ENCODE assay signal across 8 cellular contexts in genomic region chr1:201154389-201155165, GRCh38. TPM values are rescaled to one million over a fixed set of nuclear protein-coding genes. Genes with fewer than 3 reads are reported as not detected.
DNase-seq lines count a peak whose midpoint lies in the region; ATAC-seq and TF ChIP-seq lines count a peak whose summit lies in the region.

TMEM9 (minus strand) TSS chr1:201154474; CDS start chr1:201153923, 551 bp downstream.

- CTCF ChIA-PET in GM10248 (lab: Yijun Ruan, JAX) = interaction anchor here (0.8 to 2.2 kb wide), 10 partner anchors 11 to 183 kb away, joined by 3 to 8 read pairs (median 4); no protein-coding TSS in a partner anchor

- H3K9me3 Mint-ChIP-seq in activated naive CD8-positive, alpha-beta T cell treated with anti-CD3 and anti-CD28 coated beads, Interleukin-2, amount 10 ng/mL, durations not matched to agents 7 days and 5 days = no peaks in the 10 kb centered on the region
- H3K9me3 Mint-ChIP-seq in osteocyte (ENCODE audit: unreplicated experiment) = no peaks in the 10 kb centered on the region

- ATAC-seq in HG02798 (IDR thresholded peaks at IDR 0.05; ENCODE audit: poor library complexity, unreplicated experiment) = peak; percentile 98
- ATAC-seq in activated naive CD8-positive, alpha-beta T cell treated with anti-CD3 and anti-CD28 coated beads, Interleukin-2, amount 10 ng/mL, durations not matched to agents 7 days and 5 days (ENCODE audit: low read depth) = peak; percentile 93
- ATAC-seq in thoracic aorta (ENCODE audit: insufficient number of reproducible peaks, low FRiP score, low read depth) = peak; percentile 90

- H3K4me1 Mint-ChIP-seq in activated naive CD8-positive, alpha-beta T cell treated with anti-CD3 and anti-CD28 coated beads, Interleukin-2, amount 10 ng/mL, durations not matched to agents 7 days and 5 days = peaks cover 11% of the 10 kb centered on the region
- peaks cover 19% of the 10 kb centered on the region for H3K4me1 Mint-ChIP-seq in osteocyte (ENCODE audit: unreplicated experiment)

- no peaks in the 10 kb centered on the region for H3K36me3 ChIP-seq in thoracic aorta

- H3K4me3 ChIP-seq in thoracic aorta = peak within 1 kb of the TSS; percentile 86

- intact Hi-C loops in head of caudate nucleus (cut with DNase I) = loop anchor here (2.0 kb wide), 1 partner anchor 16 kb away; no protein-coding TSS in a partner anchor

- peaks cover 4% of the 10 kb centered on the region for H3K36me3 Mint-ChIP-seq in activated naive CD8-positive, alpha-beta T cell treated with anti-CD3 and anti-CD28 coated beads, Interleukin-2, amount 10 ng/mL, durations not matched to agents 7 days and 5 days
- H3K36me3 Mint-ChIP-seq in osteocyte (ENCODE audit: unreplicated experiment) = peaks cover 9% of the 10 kb centered on the region

- H3K4me3 Mint-ChIP-seq in activated naive CD8-positive, alpha-beta T cell treated with anti-CD3 and anti-CD28 coated beads, Interleukin-2, amount 10 ng/mL, durations not matched to agents 7 days and 5 days = peak within 1 kb of the TSS; percentile 91
- H3K4me3 Mint-ChIP-seq in osteocyte (ENCODE audit: unreplicated experiment) = peak within 1 kb of the TSS; percentile 85

- POLR2A ChIA-PET in GM10248 (lab: Yijun Ruan, JAX) = interaction anchor here (0.6 to 0.8 kb wide), 4 partner anchors 13 to 61 kb away, joined by 3 to 8 read pairs (median 4); no protein-coding TSS in a partner anchor
- POLR2A ChIA-PET in activated naive CD8-positive, alpha-beta T cell treated with anti-CD3 and anti-CD28 coated beads, Interleukin-2, amount 10 ng/mL, durations not matched to agents 7 days and 5 days (lab: Charles Lee) = interaction anchor here (1.5 kb wide), 1 partner anchor 12 kb away, joined by 5 read pairs; no protein-coding TSS in a partner anchor

- H3K27ac Mint-ChIP-seq in activated naive CD8-positive, alpha-beta T cell treated with anti-CD3 and anti-CD28 coated beads, Interleukin-2, amount 10 ng/mL, durations not matched to agents 7 days and 5 days = peak within 1 kb of the TSS; percentile 84
- H3K27ac Mint-ChIP-seq in osteocyte (ENCODE audit: unreplicated experiment) = peak within 1 kb of the TSS; percentile 82

- H3K4me1 ChIP-seq in thoracic aorta (ENCODE audit: control insufficient read depth in 1 of 2, low read depth in 2 of 2) = peaks cover 9 to 18% of the 10 kb centered on the region in 2 donors

- H3K27ac ChIP-seq in thoracic aorta = peak within 1 kb of the TSS in 1 of 2 donors; percentile 65

- TF ChIP-seq CTCF in GM10248 (IDR thresholded peaks at IDR 0.05; ENCODE audit: control extremely low read depth, extremely low read depth, low read depth, missing control alignments) = no peak
- TF ChIP-seq CTCF in osteocyte (IDR thresholded peaks at IDR 0.05) = no peak
- TF ChIP-seq CTCF in thoracic aorta (IDR thresholded peaks at IDR 0.05) = no peak

- no peaks in the 10 kb centered on the region for H3K27me3 ChIP-seq in thoracic aorta (replicated peaks; ENCODE audit: insufficient read depth)

- no peaks in the 10 kb centered on the region for H3K9me3 ChIP-seq in thoracic aorta

- DNase-seq in GM10248 (ENCODE audit: extremely low spot score) = peak; percentile 99
- DNase-seq in NCI-H1417 treated with DMSO at 0.1 percent for 48 hours (lab: John Stamatoyannopoulos, UW) = peak; percentile 68
- DNase-seq in SW 1271 (lab: John Stamatoyannopoulos, UW) = peak; percentile 60 to 81
- DNase-seq in activated naive CD8-positive, alpha-beta T cell treated with anti-CD3 and anti-CD28 coated beads, Interleukin-2, amount 10 ng/mL, durations not matched to agents 7 days and 5 days = peak; percentile 99
- peak; percentile 97 to 100 (median 99) for DNase-seq in head of caudate nucleus
- peak; percentile 98 for DNase-seq in osteocyte (ENCODE audit: extremely low spot score, unreplicated experiment)
- peak; percentile 92 for DNase-seq in thoracic aorta (ENCODE audit: low spot score)

- H3K27me3 Mint-ChIP-seq in activated naive CD8-positive, alpha-beta T cell treated with anti-CD3 and anti-CD28 coated beads, Interleukin-2, amount 10 ng/mL, durations not matched to agents 7 days and 5 days = peaks cover 1% of the 10 kb centered on the region
- H3K27me3 Mint-ChIP-seq in osteocyte (ENCODE audit: unreplicated experiment) = peaks cover 19% of the 10 kb centered on the region

RNA-seq across cellular contexts. Expression of gene TMEM9, which starts in this region (rescaled TPM):
- total RNA-seq in activated naive CD8-positive, alpha-beta T cell treated with anti-CD3 and anti-CD28 coated beads, Interleukin-2, amount 10 ng/mL, durations not matched to agents 7 days and 5 days = 10 to 100 TPM; 20.8 to 26.1 TPM
- total RNA-seq in osteocyte (63.9 and 64.2 TPM in 2 replicates), thoracic aorta (10 to 100 TPM; 30.0 to 58.2 TPM)
